21 cellular contexts compared by ENCODE assay signal in the genomic region with DNA sequence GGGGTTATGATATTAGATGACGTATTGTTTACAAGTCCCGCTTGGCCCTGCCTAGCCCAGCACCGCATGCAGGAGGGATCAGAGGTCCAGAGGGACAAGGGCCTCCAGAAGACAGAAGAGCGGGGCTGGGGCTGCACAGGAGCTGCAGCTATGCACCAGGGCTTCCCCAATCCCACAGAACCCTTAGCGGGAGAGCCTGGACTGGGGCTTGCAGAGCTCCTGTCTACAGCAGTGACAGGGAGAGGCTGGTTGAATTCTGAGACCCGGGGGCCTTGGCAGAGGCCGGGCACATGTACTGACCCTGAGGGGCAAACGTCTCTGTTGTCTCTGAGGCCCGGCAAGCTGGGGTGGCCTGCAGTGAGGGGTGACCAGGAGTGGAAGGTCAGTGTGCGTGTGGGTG. TPM values are rescaled to one million over a fixed set of nuclear protein-coding genes. Genes with fewer than 3 reads are reported as not detected.
DNase-seq lines count a peak whose midpoint lies in the region; ATAC-seq and TF ChIP-seq lines count a peak whose summit lies in the region.
"Had no signal": no experiment of that assay in that cellular context is flagged by ENCODE, and none has a peak within 500 bp of the region (broad histone marks: within the 10 kb centered on the region; RNA-seq: fewer than 3 reads in every experiment).

No MANE protein-coding gene starts in this region.

- H3K4me3 ChIP-seq in CD8-positive, alpha-beta T cell (ENCODE audit: low read depth, low read length), result no peak overlapping the region
- no peak overlapping the region for H3K4me3 ChIP-seq in OCI-LY7 (ENCODE audit: low read depth, low read length, poor library complexity, severe bottlenecking)

- no peaks in the 10 kb centered on the region for H3K36me3 ChIP-seq in CD8-positive, alpha-beta T cell (ENCODE audit: insufficient read depth, low read length)
- peaks cover 53% of the 10 kb centered on the region for H3K36me3 ChIP-seq in OCI-LY7 (ENCODE audit: insufficient read depth, low read length)

- peak overlapping the region; percentile 84 for H3K4me2 ChIP-seq in OCI-LY7 (ENCODE audit: low read length)

- CTCF ChIA-PET in CD8-positive, alpha-beta T cell (lab: Charles Lee), result no interaction called here
- CTCF ChIA-PET in OCI-LY7 (lab: Charles Lee; ENCODE audit: unreplicated experiment), result interaction anchor here (0.6 kb wide), 2 partner anchors 29 kb away, joined by 3 read pairs; no protein-coding TSS in a partner anchor

- no peaks in the 10 kb centered on the region for H3K9me3 Mint-ChIP-seq in CD8-positive, alpha-beta T cell
- H3K9me3 Mint-ChIP-seq in stimulated activated memory B cell treated with anti-CD40 and anti-IgM and Interleukin-4, amounts not matched to agents 10 μg/mL and 1 μg/mL and 100 μg/mL, for 72 hours, result no peaks in the 10 kb centered on the region
- H3K9me3 Mint-ChIP-seq: CD8-positive, alpha-beta memory T cell had no signal

- intact Hi-C loops in CD8-positive, alpha-beta T cell (cut with DNase I, micrococcal nuclease), result no loop called here
- intact Hi-C loops in OCI-LY7 (cut with micrococcal nuclease; ENCODE audit: unreplicated experiment), result loop anchor here (10.0 kb wide), 1 partner anchor 69 kb away; a partner anchor contains a TSS

- DNase-seq in CD8-positive, alpha-beta T cell, result no peak
- DNase-seq in OCI-LY7 (ENCODE audit: low spot score) (no peak), NCI-H69 (lab: John Stamatoyannopoulos, UW) (no peak), NCI-H2196 (lab: John Stamatoyannopoulos, UW; ENCODE audit: unreplicated experiment) (no peak)
- DNase-seq: CD8-positive, alpha-beta memory T cell; DND-41; GDM1; GOT3; Karpas-422; MM.1S; NCI-H1105; NCI-H187; NCI-H446 treated with DMSO at 0.1 percent for 48 hours; NCI-H774; SHP77 had no signal

- no peak for ATAC-seq in CD8-positive, alpha-beta T cell
- ATAC-seq in stimulated activated memory B cell treated with anti-CD40 and anti-IgM and Interleukin-4, amounts not matched to agents 10 μg/mL and 1 μg/mL and 100 μg/mL, for 72 hours, result no peak
- ATAC-seq in HG03139 (IDR thresholded peaks at IDR 0.05; ENCODE audit: unreplicated experiment) (no peak), GM18517 (IDR thresholded peaks at IDR 0.05; ENCODE audit: unreplicated experiment) (no peak)
- ATAC-seq: Panc1 had no signal

- H3K27me3 Mint-ChIP-seq in CD8-positive, alpha-beta T cell (ENCODE audit: low read depth), result no peaks in the 10 kb centered on the region
- no peaks in the 10 kb centered on the region for H3K27me3 Mint-ChIP-seq in stimulated activated memory B cell treated with anti-CD40 and anti-IgM and Interleukin-4, amounts not matched to agents 10 μg/mL and 1 μg/mL and 100 μg/mL, for 72 hours
- H3K27me3 Mint-ChIP-seq: CD8-positive, alpha-beta memory T cell had no signal

- peaks cover 31% of the 10 kb centered on the region for H3K36me3 Mint-ChIP-seq in CD8-positive, alpha-beta T cell
- H3K36me3 Mint-ChIP-seq in stimulated activated memory B cell treated with anti-CD40 and anti-IgM and Interleukin-4, amounts not matched to agents 10 μg/mL and 1 μg/mL and 100 μg/mL, for 72 hours, result peaks cover 12% of the 10 kb centered on the region

- H3K27ac Mint-ChIP-seq in CD8-positive, alpha-beta T cell, result peak overlapping the region; percentile 27
- H3K27ac Mint-ChIP-seq in stimulated activated memory B cell treated with anti-CD40 and anti-IgM and Interleukin-4, amounts not matched to agents 10 μg/mL and 1 μg/mL and 100 μg/mL, for 72 hours, result peak overlapping the region; percentile 82

- peaks cover 17% of the 10 kb centered on the region for H3K4me1 ChIP-seq in CD8-positive, alpha-beta T cell (ENCODE audit: insufficient read depth, low read length)
- H3K4me1 ChIP-seq in OCI-LY7 (ENCODE audit: insufficient read depth, low read length, poor library complexity, severe bottlenecking), result peaks cover 70% of the 10 kb centered on the region

- H3K4me3 Mint-ChIP-seq in CD8-positive, alpha-beta T cell, result no peak overlapping the region
- H3K4me3 Mint-ChIP-seq in stimulated activated memory B cell treated with anti-CD40 and anti-IgM and Interleukin-4, amounts not matched to agents 10 μg/mL and 1 μg/mL and 100 μg/mL, for 72 hours, result peak overlapping the region; percentile 14

- no peaks in the 10 kb centered on the region for H3K9me2 ChIP-seq in OCI-LY7 (ENCODE audit: insufficient read depth, low read length)

- peaks cover 46% of the 10 kb centered on the region; the same call in 1 of the 2 replicates for H3K79me2 ChIP-seq in OCI-LY7 (ENCODE audit: insufficient read depth, low read depth, low read length)

- no peak overlapping the region for H3K27ac ChIP-seq in CD8-positive, alpha-beta T cell (ENCODE audit: low read depth, low read length)
- H3K27ac ChIP-seq in OCI-LY7 (ENCODE audit: low read depth, low read length, poor library complexity, severe bottlenecking), result peak overlapping the region; percentile 91
- H3K27ac ChIP-seq in layer of hippocampus (ENCODE audit: low read depth, low read length), result peak overlapping the region; percentile 30

- no peaks in the 10 kb centered on the region for H3K9me3 ChIP-seq in CD8-positive, alpha-beta T cell (ENCODE audit: low read length)
- no peaks in the 10 kb centered on the region for H3K9me3 ChIP-seq in OCI-LY7 (ENCODE audit: low read length)

- POLR2A ChIA-PET in CD8-positive, alpha-beta T cell (lab: Charles Lee), result no interaction called here
- POLR2A ChIA-PET in OCI-LY7 (lab: Charles Lee), result interaction anchor here (0.6 to 0.9 kb wide), 4 partner anchors 12 to 70 kb away, joined by 3 to 4 read pairs (median 4); a partner anchor contains a TSS

- H3K27me3 ChIP-seq in CD8-positive, alpha-beta T cell (ENCODE audit: insufficient read depth, low read length), result no peaks in the 10 kb centered on the region
- no peaks in the 10 kb centered on the region for H3K27me3 ChIP-seq in layer of hippocampus (ENCODE audit: control insufficient read depth, insufficient read depth, low read length)

- peaks cover 39% of the 10 kb centered on the region for H3K4me1 Mint-ChIP-seq in CD8-positive, alpha-beta T cell (ENCODE audit: low read depth)
- H3K4me1 Mint-ChIP-seq in stimulated activated memory B cell treated with anti-CD40 and anti-IgM and Interleukin-4, amounts not matched to agents 10 μg/mL and 1 μg/mL and 100 μg/mL, for 72 hours, result peaks cover 77% of the 10 kb centered on the region

- peaks cover 7% of the 10 kb centered on the region; the same call in 1 of the 2 replicates for H4K20me1 ChIP-seq in OCI-LY7 (ENCODE audit: insufficient read depth, low read length)

- TF ChIP-seq CTCF in CD8-positive, alpha-beta T cell (IDR thresholded peaks at IDR 0.05), result no peak
- TF ChIP-seq CTCF in OCI-LY7 (conservative IDR thresholded peaks at IDR 0.05; ENCODE audit: low read length), result no peak

- no peak overlapping the region for H2AFZ ChIP-seq in OCI-LY7 (ENCODE audit: low read length)

- no TSS peak for BruUV-seq in OCI-LY7 (replicated peaks; lab: Mats Ljungman, UMichigan)

RNA-seq across cellular contexts. Expression of a gene that starts 6.9 kb away (rescaled TPM):
- total RNA-seq in CD8-positive, alpha-beta T cell, result 10 to 100 TPM in 1 of 2 experiments, 1 to 10 TPM in 1; 6.6 to 11.7 TPM
- 55.1 and 80.7 TPM in 2 replicates for total RNA-seq in OCI-LY7 (2014; rRNA removed; shearing (Covaris generic))
- total RNA-seq in OCI-LY7 (2022), result 85.3 and 93.9 TPM in 2 replicates

RNA-seq across cellular contexts. Expression of a gene that starts 50.9 kb away (rescaled TPM):
- not detected for total RNA-seq in CD8-positive, alpha-beta T cell
- not detected in 2 replicates for total RNA-seq in OCI-LY7 (2014; rRNA removed; shearing (Covaris generic))
- total RNA-seq in OCI-LY7 (2022), result not detected in 2 replicates
- total RNA-seq: A673; CD8-positive, alpha-beta memory T cell had no signal

Comparison
In these comparisons a context has a peak if more than half of its experiments do, and no peak if none do; other contexts are left out.
1. RNA of a gene that starts 6.9 kb away (total RNA-seq): 55.1 to 93.9 TPM in OCI-LY7; 6.6 to 11.7 TPM in CD8-positive, alpha-beta T cell; every median in the first group is over 4 times any median in the second.